Comparison of ENCODE assay signal across 8 cellular contexts in the genomic region with DNA sequence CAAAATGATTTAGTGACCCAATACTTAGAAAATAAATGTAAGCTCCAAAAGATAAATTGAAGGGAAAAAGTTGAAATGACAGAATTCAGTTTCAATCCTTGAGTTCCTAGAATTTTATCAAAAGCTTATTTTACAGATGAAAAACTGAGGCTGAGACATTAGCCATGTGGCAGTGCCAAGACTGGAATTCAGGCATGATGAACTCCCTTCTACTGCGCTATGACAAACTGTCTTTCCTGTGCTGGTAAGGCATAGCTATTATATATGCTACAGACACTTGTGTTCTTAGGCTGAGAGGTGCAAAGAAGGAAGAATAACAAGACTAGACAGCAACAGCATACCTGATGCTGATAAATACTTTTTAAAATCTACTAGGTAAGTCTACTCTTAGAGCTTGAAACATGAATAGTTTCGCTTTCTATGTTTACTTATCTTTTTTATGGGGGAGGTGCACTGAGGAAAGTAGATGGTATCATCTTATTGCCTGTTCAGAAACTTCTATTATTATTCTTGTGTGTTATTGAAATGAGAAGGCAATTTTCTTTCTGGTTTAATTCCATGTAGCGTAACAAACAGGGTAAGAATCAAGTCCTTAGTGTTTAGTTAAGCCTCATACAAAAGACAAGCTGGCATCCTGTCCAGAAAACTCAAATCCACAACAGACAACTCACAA. TPM values are rescaled to one million over a fixed set of nuclear protein-coding genes. Genes with fewer than 3 reads are reported as not detected.
DNase-seq lines count a peak whose midpoint lies in the region; ATAC-seq and TF ChIP-seq lines count a peak whose summit lies in the region.

No MANE protein-coding gene starts in this region.

- H3K4me3 ChIP-seq in left lung (peak overlapping the region; percentile 60 to 71), vagina (peak overlapping the region; percentile 61 to 94)

- peak; percentile 30 for ATAC-seq in HG02981 (IDR thresholded peaks at IDR 0.05; ENCODE audit: unreplicated experiment)
- ATAC-seq in left lung: no peak
- no peak for ATAC-seq in GM19467 (IDR thresholded peaks at IDR 0.05; ENCODE audit: unreplicated experiment)

- H3K36me3 ChIP-seq in left lung (no peaks in the 10 kb centered on the region), vagina (no peaks in the 10 kb centered on the region)

- H3K27me3 ChIP-seq in left lung: no peaks in the 10 kb centered on the region
- no peaks in the 10 kb centered on the region for H3K27me3 ChIP-seq in vagina

- DNase-seq in NCI-H82 (lab: John Stamatoyannopoulos, UW): peak; percentile 13
- no peak for DNase-seq in NCI-H82 treated with DMSO at 0.1 percent for 48 hours (lab: John Stamatoyannopoulos, UW; ENCODE audit: unreplicated experiment)
- no peak for DNase-seq in activated T-helper 1 cell treated with anti-CD3 and anti-CD28 coated beads, Interleukin-12 subunit alpha, Interleukin-12 subunit beta, Interleukin-2, Interleukin-4 antibody, amounts not matched to agents 30 ng/mL and 10 ng/mL and 1 ng/mL, durations not matched to agents 14 hours and 24 hours and 36 hours (ENCODE audit: low spot score)
- no peak for DNase-seq in left lung
- DNase-seq in vagina (ENCODE audit: extremely low spot score in 2 of 2): no peak
- no peak for DNase-seq in NCI-H2171 treated with DMSO at 0.1 percent for 48 hours (lab: John Stamatoyannopoulos, UW)

- H3K9me3 ChIP-seq in left lung: no peaks in the 10 kb centered on the region
- H3K9me3 ChIP-seq in vagina: no peaks in the 10 kb centered on the region

- TF ChIP-seq CTCF in left lung (IDR thresholded peaks at IDR 0.05): no peak
- TF ChIP-seq CTCF in vagina (IDR thresholded peaks at IDR 0.05): no peak

- H3K4me3 Mint-ChIP-seq in activated T-helper 1 cell treated with anti-CD3 and anti-CD28 coated beads, Interleukin-12 subunit alpha, Interleukin-12 subunit beta, Interleukin-2, Interleukin-4 antibody, amounts not matched to agents 30 ng/mL and 10 ng/mL and 1 ng/mL, durations not matched to agents 14 hours and 24 hours and 36 hours: peak overlapping the region; percentile 91

- intact Hi-C loops in activated T-helper 1 cell treated with anti-CD3 and anti-CD28 coated beads, Interleukin-12 subunit alpha, Interleukin-12 subunit beta, Interleukin-2, Interleukin-4 antibody, amounts not matched to agents 30 ng/mL and 10 ng/mL and 1 ng/mL, durations not matched to agents 14 hours and 24 hours and 36 hours (cut with micrococcal nuclease): loop anchor here (2.0 to 5.0 kb wide), 5 partner anchors 31 to 923 kb away; partner anchors contain the start of genes LDAH and RHOB
- intact Hi-C loops in left lung (cut with DNase I): no loop called here
- intact Hi-C loops in vagina (cut with DNase I): no loop called here

- H3K27ac ChIP-seq in left lung: peak overlapping the region in 1 of 2 donors; percentile 98
- peak overlapping the region; percentile 94 for H3K27ac ChIP-seq in vagina

- H3K4me1 Mint-ChIP-seq in activated T-helper 1 cell treated with anti-CD3 and anti-CD28 coated beads, Interleukin-12 subunit alpha, Interleukin-12 subunit beta, Interleukin-2, Interleukin-4 antibody, amounts not matched to agents 30 ng/mL and 10 ng/mL and 1 ng/mL, durations not matched to agents 14 hours and 24 hours and 36 hours (ENCODE audit: low read depth): peaks cover 57% of the 10 kb centered on the region

- H3K9me3 Mint-ChIP-seq in activated T-helper 1 cell treated with anti-CD3 and anti-CD28 coated beads, Interleukin-12 subunit alpha, Interleukin-12 subunit beta, Interleukin-2, Interleukin-4 antibody, amounts not matched to agents 30 ng/mL and 10 ng/mL and 1 ng/mL, durations not matched to agents 14 hours and 24 hours and 36 hours: peaks cover 5% of the 10 kb centered on the region

- no peak for TF ChIP-seq POLR2A in vagina (IDR thresholded peaks at IDR 0.05)

- H3K36me3 Mint-ChIP-seq in activated T-helper 1 cell treated with anti-CD3 and anti-CD28 coated beads, Interleukin-12 subunit alpha, Interleukin-12 subunit beta, Interleukin-2, Interleukin-4 antibody, amounts not matched to agents 30 ng/mL and 10 ng/mL and 1 ng/mL, durations not matched to agents 14 hours and 24 hours and 36 hours (ENCODE audit: low read depth): peaks cover 13% of the 10 kb centered on the region

- H3K27me3 Mint-ChIP-seq in activated T-helper 1 cell treated with anti-CD3 and anti-CD28 coated beads, Interleukin-12 subunit alpha, Interleukin-12 subunit beta, Interleukin-2, Interleukin-4 antibody, amounts not matched to agents 30 ng/mL and 10 ng/mL and 1 ng/mL, durations not matched to agents 14 hours and 24 hours and 36 hours (ENCODE audit: insufficient read depth): peaks cover 7% of the 10 kb centered on the region

- H3K27ac Mint-ChIP-seq in activated T-helper 1 cell treated with anti-CD3 and anti-CD28 coated beads, Interleukin-12 subunit alpha, Interleukin-12 subunit beta, Interleukin-2, Interleukin-4 antibody, amounts not matched to agents 30 ng/mL and 10 ng/mL and 1 ng/mL, durations not matched to agents 14 hours and 24 hours and 36 hours: peak overlapping the region; percentile 94

- H3K4me1 ChIP-seq in left lung (peaks cover 22 to 48% of the 10 kb centered on the region in 2 donors), vagina (peaks cover 43% of the 10 kb centered on the region)

RNA-seq across cellular contexts. Expression of gene TTC32, which starts 1.8 kb away (rescaled TPM):
- 14.0 and 15.7 TPM in 2 replicates for total RNA-seq in activated T-helper 1 cell treated with anti-CD3 and anti-CD28 coated beads, Interleukin-12 subunit alpha, Interleukin-12 subunit beta, Interleukin-2, Interleukin-4 antibody, amounts not matched to agents 30 ng/mL and 10 ng/mL and 1 ng/mL, durations not matched to agents 14 hours and 24 hours and 36 hours
- total RNA-seq in left lung: 1 to 10 TPM; 6.6 to 9.3 TPM
- total RNA-seq in vagina: 15.2 TPM
